Comparison of ENCODE assay signal across 22 cellular contexts in genomic region chr5:131782717-131783116, GRCh38.
"Had no signal": no experiment of that assay in that cellular context is flagged by ENCODE, and none has a peak within 500 bp of the region (broad histone marks: within the 10 kb centered on the region; RNA-seq: fewer than 3 reads in every experiment).

No MANE protein-coding gene starts in this region.

- H3K4me3 Mint-ChIP-seq: dendritic cell treated with granulocyte-macrophage colony-stimulating factor and Interleukin-4, amounts not matched to agents 40 ng/mL and 50 ng/mL, for 4 days; effector memory CD8-positive, alpha-beta T cell; endodermal cell had no signal

- H3K27me3 Mint-ChIP-seq: dendritic cell treated with granulocyte-macrophage colony-stimulating factor and Interleukin-4, amounts not matched to agents 40 ng/mL and 50 ng/mL, for 4 days; effector memory CD8-positive, alpha-beta T cell had no signal

- H3K27ac Mint-ChIP-seq: endodermal cell had no signal

- DNase-seq: colonic mucosa; cortex of kidney; dermis blood vessel endothelial cell; dorsolateral prefrontal cortex; effector CD4-positive, alpha-beta T cell; effector CD8-positive, alpha-beta T cell; effector memory CD4-positive, alpha-beta T cell; effector memory CD8-positive, alpha-beta T cell; endodermal cell; erythroblast; esophagus squamous epithelium; foreskin fibroblast; foreskin keratinocyte; foreskin melanocyte; gastrocnemius medialis; glutamatergic neuron; head of caudate nucleus; heart left ventricle; heart right ventricle had no signal

- ATAC-seq: effector memory CD8-positive, alpha-beta T cell; esophagus mucosa; foreskin keratinocyte; gastrocnemius medialis; gastroesophageal sphincter; heart left ventricle; heart right ventricle had no signal

- H3K9me3 Mint-ChIP-seq: dendritic cell treated with granulocyte-macrophage colony-stimulating factor and Interleukin-4, amounts not matched to agents 40 ng/mL and 50 ng/mL, for 4 days; effector memory CD8-positive, alpha-beta T cell; endodermal cell had no signal
